Comparison of ENCODE assay signal across 34 cellular contexts in the genomic region with DNA sequence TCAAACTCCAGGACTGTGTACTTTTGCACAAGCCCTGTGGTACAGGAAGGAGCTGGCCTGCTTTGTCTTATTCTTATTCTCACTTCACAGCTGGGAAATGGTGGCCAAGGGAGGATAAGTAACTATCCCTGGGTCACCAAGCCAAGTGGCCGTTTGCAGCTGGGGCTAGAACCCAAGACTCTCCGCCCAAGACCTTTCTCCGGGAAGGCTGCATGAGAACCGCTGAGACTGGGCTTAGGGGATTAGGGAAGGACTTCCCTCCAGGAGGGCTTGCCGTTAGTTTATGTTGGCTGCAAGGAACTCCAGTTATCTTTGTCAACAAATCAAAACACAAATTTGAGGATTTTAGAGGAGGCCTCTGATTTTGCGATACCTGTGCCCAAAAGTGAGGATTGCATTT.
"Had no signal": no experiment of that assay in that cellular context is flagged by ENCODE, and none has a peak within 500 bp of the region (broad histone marks: within the 10 kb centered on the region; RNA-seq: fewer than 3 reads in every experiment).

No MANE protein-coding gene starts in this region.

- DNase-seq: Karpas-422, Kasumi-1, KG1, MG63, MM.1S, MV-4-11, NCI-H1048, NCI-H1092, NCI-H1092 treated with DMSO at 0.1 percent for 48 hours, NCI-H1105, NCI-H1105 treated with DMSO at 0.1 percent for 48 hours, NCI-H1417, NCI-H1417 treated with DMSO at 0.1 percent for 48 hours, NCI-H1436, NCI-H1436 treated with DMSO at 0.1 percent for 48 hours, NCI-H146, NCI-H1694, NCI-H1694 treated with DMSO at 0.1 percent for 48 hours, NCI-H187, NCI-H187 treated with DMSO at 0.1 percent for 48 hours, NCI-H1930, NCI-H2029, NCI-H2029 treated with DMSO at 0.1 percent for 48 hours, NCI-H2081, NCI-H2081 treated with DMSO at 0.1 percent for 48 hours, NCI-H2107, NCI-H2171, NCI-H2171 treated with DMSO at 0.1 percent for 48 hours, NCI-H2227 treated with DMSO at 0.1 percent for 48 hours, NCI-H226, NCI-H345, NCI-H446, NCI-H446 treated with DMSO at 0.1 percent for 48 hours, NCI-H510A had no signal
